Comparison of ENCODE assay signal across 8 cellular contexts in genomic region chr17:37089998-37090397, GRCh38.
DNase-seq lines count a peak whose midpoint lies in the region; ATAC-seq and TF ChIP-seq lines count a peak whose summit lies in the region.

No MANE protein-coding gene starts in this region.

- peak overlapping the region in 1 of 2 donors; percentile 71 for H3K4me3 Mint-ChIP-seq in CD14-positive monocyte
- H3K4me3 Mint-ChIP-seq in activated CD4-positive, alpha-beta T cell treated with anti-CD3 and anti-CD28 coated beads, Interleukin-2, amount 10 ng/mL, durations not matched to agents 24 days and 14 days, result peak overlapping the region; percentile 66
- H3K4me3 Mint-ChIP-seq in memory B cell, result no peak overlapping the region

- ATAC-seq in HG02678 (IDR thresholded peaks at IDR 0.05; ENCODE audit: unreplicated experiment) (peak; percentile 81), memory B cell (ENCODE audit: low read depth) (peak; percentile 42), GM21576 (IDR thresholded peaks at IDR 0.05; ENCODE audit: unreplicated experiment) (no peak)

- no peak for TF ChIP-seq CTCF in CD14-positive monocyte (IDR thresholded peaks at IDR 0.05)
- no peak for TF ChIP-seq CTCF in lower leg skin (IDR thresholded peaks at IDR 0.05)

- H3K4me1 Mint-ChIP-seq in CD14-positive monocyte, result peaks cover 23% of the 10 kb centered on the region
- H3K4me1 Mint-ChIP-seq in activated CD4-positive, alpha-beta T cell treated with anti-CD3 and anti-CD28 coated beads, Interleukin-2, amount 10 ng/mL, durations not matched to agents 24 days and 14 days, result peaks cover 49% of the 10 kb centered on the region
- peaks cover 3% of the 10 kb centered on the region for H3K4me1 Mint-ChIP-seq in memory B cell

- intact Hi-C loops in CD14-positive monocyte (cut with micrococcal nuclease) (no loop called here), lower leg skin (cut with DNase I; ENCODE audit: low total_unique reads) (no loop called here)
- intact Hi-C loops in activated CD4-positive, alpha-beta T cell treated with anti-CD3 and anti-CD28 coated beads, Interleukin-2, amount 10 ng/mL, durations not matched to agents 24 days and 14 days (cut with micrococcal nuclease), result loop anchor here (10.0 kb wide), 1 partner anchor 55 kb away; no protein-coding TSS in a partner anchor

- TF ChIP-seq POLR2A in lower leg skin (IDR thresholded peaks at IDR 0.05), result no peak

- DNase-seq in CD14-positive monocyte (ENCODE audit: low spot score), result no peak
- DNase-seq in activated CD4-positive, alpha-beta T cell treated with anti-CD3 and anti-CD28 coated beads, Interleukin-2, amount 10 ng/mL, durations not matched to agents 24 days and 14 days, result peak; percentile 88
- no peak for DNase-seq in memory B cell (ENCODE audit: low spot score in 2 of 2)
- no peak for DNase-seq in lower leg skin (ENCODE audit: low spot score in 2 of 2)
- DNase-seq in NCI-H446 treated with DMSO at 0.1 percent for 48 hours (lab: John Stamatoyannopoulos, UW), result no peak
- DNase-seq in ACHN, result no peak

- H3K27ac Mint-ChIP-seq in CD14-positive monocyte, result peak overlapping the region; percentile 65 to 93 (median 87)
- peak overlapping the region; percentile 90 for H3K27ac Mint-ChIP-seq in activated CD4-positive, alpha-beta T cell treated with anti-CD3 and anti-CD28 coated beads, Interleukin-2, amount 10 ng/mL, durations not matched to agents 24 days and 14 days
- peak overlapping the region; percentile 6 for H3K27ac Mint-ChIP-seq in memory B cell

- in situ Hi-C loops in ACHN (cut with HindIII; ENCODE audit: low pct_ligation_motif_present, low pct_unique_long_range_greater_than_20kb, low sequenced_read_pairs), result no loop called here

- no peak overlapping the region for H3K4me3 ChIP-seq in lower leg skin (ENCODE audit: low read depth, poor library complexity, severe bottlenecking)

- no peaks in the 10 kb centered on the region for H3K9me3 Mint-ChIP-seq in CD14-positive monocyte
- no peaks in the 10 kb centered on the region for H3K9me3 Mint-ChIP-seq in activated CD4-positive, alpha-beta T cell treated with anti-CD3 and anti-CD28 coated beads, Interleukin-2, amount 10 ng/mL, durations not matched to agents 24 days and 14 days
- no peaks in the 10 kb centered on the region for H3K9me3 Mint-ChIP-seq in memory B cell

- 60 to 66% methylated on average over 6 of the region's 6 CpGs for WGBS in lower leg skin, 2 donors

- H3K36me3 Mint-ChIP-seq in CD14-positive monocyte (peaks cover 35 to 40% of the 10 kb centered on the region in 2 donors), memory B cell (peaks cover 26% of the 10 kb centered on the region)
- H3K36me3 Mint-ChIP-seq in activated CD4-positive, alpha-beta T cell treated with anti-CD3 and anti-CD28 coated beads, Interleukin-2, amount 10 ng/mL, durations not matched to agents 24 days and 14 days (ENCODE audit: low read depth), result peaks cover 49% of the 10 kb centered on the region

- H3K27me3 Mint-ChIP-seq in CD14-positive monocyte (ENCODE audit: low read depth in 3 of 3) (peaks cover 0 to 4% (median 3%) of the 10 kb centered on the region in 3 donors), memory B cell (no peaks in the 10 kb centered on the region)
- no peaks in the 10 kb centered on the region for H3K27me3 Mint-ChIP-seq in activated CD4-positive, alpha-beta T cell treated with anti-CD3 and anti-CD28 coated beads, Interleukin-2, amount 10 ng/mL, durations not matched to agents 24 days and 14 days

Comparison
In these comparisons a context has a peak if more than half of its experiments do, and no peak if none do; other contexts are left out.
1. H3K27ac Mint-ChIP-seq: peak in every context shown above with its lines; median percentile 90 in activated CD4-positive, alpha-beta T cell treated with anti-CD3 and anti-CD28 coated beads, Interleukin-2, amount 10 ng/mL, durations not matched to agents 24 days and 14 days; 87 in CD14-positive monocyte; 6 in memory B cell.